ENCODE assay signal across 1 cellular context in the genomic region with DNA sequence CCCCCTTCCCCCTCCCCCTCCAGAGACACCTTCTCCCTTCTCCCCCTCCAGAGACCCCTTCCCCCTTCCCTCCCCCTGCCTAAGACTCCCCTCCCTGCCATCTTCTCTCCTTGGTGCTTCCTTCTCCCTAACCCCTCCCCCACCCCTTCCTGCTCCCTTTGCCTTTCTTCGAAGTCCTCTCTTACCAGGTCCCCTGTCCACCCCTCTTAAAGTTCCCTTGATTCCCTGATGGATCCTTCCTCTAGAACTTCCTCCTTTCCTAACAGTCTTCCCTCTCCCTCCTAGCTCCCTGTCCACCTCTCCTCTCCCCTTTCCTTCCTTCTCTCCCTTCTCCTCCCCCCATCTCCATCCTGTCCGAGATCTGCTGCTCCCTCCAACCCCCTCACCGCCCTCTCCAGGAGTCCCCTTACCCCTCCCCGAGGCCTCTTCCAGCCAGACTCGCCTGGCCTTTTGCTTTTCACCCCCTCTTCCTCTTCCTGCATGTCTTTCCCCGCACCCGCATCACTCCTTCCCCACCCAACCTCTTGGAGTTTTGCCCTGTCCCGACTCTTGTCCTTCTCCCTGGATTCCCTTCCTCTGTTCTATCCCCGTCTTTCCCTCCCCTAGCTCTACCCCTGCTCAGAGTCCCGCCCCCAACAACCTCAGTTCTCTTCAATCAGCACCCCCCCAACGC.
TF ChIP-seq lines count a peak whose summit lies in the region.

No MANE protein-coding gene starts in this region.

TF ChIP-seq in GM23338, 12 proteins besides CTCF, POLR2A, EP300 and RAD21:
- TF ChIP-seq ZNF331 (CRISPR knock-in tag; IDR thresholded peaks at IDR 0.05; ENCODE audit: low read depth) (no peak), CREB1 (CRISPR knock-in tag; IDR thresholded peaks at IDR 0.05; ENCODE audit: low read depth) (no peak), EZH2phosphoT487 (IDR thresholded peaks at IDR 0.05; ENCODE audit: unreplicated experiment) (no peak), ZNF114 (CRISPR knock-in tag; IDR thresholded peaks at IDR 0.05) (no peak), STAT1 (IDR thresholded peaks at IDR 0.05; ENCODE audit: unreplicated experiment) (no peak), EZH2 (IDR thresholded peaks at IDR 0.05; ENCODE audit: low read depth, unreplicated experiment) (no peak), NANOG (IDR thresholded peaks at IDR 0.05; ENCODE audit: borderline replicate concordance) (no peak), POLR2AphosphoS5 (IDR thresholded peaks at IDR 0.05; ENCODE audit: low read depth) (no peak), JUNB (IDR thresholded peaks at IDR 0.05; ENCODE audit: unreplicated experiment) (no peak)
- TF ChIP-seq, protein P1, sequence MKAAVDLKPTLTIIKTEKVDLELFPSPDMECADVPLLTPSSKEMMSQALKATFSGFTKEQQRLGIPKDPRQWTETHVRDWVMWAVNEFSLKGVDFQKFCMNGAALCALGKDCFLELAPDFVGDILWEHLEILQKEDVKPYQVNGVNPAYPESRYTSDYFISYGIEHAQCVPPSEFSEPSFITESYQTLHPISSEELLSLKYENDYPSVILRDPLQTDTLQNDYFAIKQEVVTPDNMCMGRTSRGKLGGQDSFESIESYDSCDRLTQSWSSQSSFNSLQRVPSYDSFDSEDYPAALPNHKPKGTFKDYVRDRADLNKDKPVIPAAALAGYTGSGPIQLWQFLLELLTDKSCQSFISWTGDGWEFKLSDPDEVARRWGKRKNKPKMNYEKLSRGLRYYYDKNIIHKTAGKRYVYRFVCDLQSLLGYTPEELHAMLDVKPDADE (IDR thresholded peaks at IDR 0.05), result no peak
- TF ChIP-seq, protein P2, sequence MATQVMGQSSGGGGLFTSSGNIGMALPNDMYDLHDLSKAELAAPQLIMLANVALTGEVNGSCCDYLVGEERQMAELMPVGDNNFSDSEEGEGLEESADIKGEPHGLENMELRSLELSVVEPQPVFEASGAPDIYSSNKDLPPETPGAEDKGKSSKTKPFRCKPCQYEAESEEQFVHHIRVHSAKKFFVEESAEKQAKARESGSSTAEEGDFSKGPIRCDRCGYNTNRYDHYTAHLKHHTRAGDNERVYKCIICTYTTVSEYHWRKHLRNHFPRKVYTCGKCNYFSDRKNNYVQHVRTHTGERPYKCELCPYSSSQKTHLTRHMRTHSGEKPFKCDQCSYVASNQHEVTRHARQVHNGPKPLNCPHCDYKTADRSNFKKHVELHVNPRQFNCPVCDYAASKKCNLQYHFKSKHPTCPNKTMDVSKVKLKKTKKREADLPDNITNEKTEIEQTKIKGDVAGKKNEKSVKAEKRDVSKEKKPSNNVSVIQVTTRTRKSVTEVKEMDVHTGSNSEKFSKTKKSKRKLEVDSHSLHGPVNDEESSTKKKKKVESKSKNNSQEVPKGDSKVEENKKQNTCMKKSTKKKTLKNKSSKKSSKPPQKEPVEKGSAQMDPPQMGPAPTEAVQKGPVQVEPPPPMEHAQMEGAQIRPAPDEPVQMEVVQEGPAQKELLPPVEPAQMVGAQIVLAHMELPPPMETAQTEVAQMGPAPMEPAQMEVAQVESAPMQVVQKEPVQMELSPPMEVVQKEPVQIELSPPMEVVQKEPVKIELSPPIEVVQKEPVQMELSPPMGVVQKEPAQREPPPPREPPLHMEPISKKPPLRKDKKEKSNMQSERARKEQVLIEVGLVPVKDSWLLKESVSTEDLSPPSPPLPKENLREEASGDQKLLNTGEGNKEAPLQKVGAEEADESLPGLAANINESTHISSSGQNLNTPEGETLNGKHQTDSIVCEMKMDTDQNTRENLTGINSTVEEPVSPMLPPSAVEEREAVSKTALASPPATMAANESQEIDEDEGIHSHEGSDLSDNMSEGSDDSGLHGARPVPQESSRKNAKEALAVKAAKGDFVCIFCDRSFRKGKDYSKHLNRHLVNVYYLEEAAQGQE (IDR thresholded peaks at IDR 0.05; ENCODE audit: unreplicated experiment), result no peak
- TF ChIP-seq, protein P3, sequence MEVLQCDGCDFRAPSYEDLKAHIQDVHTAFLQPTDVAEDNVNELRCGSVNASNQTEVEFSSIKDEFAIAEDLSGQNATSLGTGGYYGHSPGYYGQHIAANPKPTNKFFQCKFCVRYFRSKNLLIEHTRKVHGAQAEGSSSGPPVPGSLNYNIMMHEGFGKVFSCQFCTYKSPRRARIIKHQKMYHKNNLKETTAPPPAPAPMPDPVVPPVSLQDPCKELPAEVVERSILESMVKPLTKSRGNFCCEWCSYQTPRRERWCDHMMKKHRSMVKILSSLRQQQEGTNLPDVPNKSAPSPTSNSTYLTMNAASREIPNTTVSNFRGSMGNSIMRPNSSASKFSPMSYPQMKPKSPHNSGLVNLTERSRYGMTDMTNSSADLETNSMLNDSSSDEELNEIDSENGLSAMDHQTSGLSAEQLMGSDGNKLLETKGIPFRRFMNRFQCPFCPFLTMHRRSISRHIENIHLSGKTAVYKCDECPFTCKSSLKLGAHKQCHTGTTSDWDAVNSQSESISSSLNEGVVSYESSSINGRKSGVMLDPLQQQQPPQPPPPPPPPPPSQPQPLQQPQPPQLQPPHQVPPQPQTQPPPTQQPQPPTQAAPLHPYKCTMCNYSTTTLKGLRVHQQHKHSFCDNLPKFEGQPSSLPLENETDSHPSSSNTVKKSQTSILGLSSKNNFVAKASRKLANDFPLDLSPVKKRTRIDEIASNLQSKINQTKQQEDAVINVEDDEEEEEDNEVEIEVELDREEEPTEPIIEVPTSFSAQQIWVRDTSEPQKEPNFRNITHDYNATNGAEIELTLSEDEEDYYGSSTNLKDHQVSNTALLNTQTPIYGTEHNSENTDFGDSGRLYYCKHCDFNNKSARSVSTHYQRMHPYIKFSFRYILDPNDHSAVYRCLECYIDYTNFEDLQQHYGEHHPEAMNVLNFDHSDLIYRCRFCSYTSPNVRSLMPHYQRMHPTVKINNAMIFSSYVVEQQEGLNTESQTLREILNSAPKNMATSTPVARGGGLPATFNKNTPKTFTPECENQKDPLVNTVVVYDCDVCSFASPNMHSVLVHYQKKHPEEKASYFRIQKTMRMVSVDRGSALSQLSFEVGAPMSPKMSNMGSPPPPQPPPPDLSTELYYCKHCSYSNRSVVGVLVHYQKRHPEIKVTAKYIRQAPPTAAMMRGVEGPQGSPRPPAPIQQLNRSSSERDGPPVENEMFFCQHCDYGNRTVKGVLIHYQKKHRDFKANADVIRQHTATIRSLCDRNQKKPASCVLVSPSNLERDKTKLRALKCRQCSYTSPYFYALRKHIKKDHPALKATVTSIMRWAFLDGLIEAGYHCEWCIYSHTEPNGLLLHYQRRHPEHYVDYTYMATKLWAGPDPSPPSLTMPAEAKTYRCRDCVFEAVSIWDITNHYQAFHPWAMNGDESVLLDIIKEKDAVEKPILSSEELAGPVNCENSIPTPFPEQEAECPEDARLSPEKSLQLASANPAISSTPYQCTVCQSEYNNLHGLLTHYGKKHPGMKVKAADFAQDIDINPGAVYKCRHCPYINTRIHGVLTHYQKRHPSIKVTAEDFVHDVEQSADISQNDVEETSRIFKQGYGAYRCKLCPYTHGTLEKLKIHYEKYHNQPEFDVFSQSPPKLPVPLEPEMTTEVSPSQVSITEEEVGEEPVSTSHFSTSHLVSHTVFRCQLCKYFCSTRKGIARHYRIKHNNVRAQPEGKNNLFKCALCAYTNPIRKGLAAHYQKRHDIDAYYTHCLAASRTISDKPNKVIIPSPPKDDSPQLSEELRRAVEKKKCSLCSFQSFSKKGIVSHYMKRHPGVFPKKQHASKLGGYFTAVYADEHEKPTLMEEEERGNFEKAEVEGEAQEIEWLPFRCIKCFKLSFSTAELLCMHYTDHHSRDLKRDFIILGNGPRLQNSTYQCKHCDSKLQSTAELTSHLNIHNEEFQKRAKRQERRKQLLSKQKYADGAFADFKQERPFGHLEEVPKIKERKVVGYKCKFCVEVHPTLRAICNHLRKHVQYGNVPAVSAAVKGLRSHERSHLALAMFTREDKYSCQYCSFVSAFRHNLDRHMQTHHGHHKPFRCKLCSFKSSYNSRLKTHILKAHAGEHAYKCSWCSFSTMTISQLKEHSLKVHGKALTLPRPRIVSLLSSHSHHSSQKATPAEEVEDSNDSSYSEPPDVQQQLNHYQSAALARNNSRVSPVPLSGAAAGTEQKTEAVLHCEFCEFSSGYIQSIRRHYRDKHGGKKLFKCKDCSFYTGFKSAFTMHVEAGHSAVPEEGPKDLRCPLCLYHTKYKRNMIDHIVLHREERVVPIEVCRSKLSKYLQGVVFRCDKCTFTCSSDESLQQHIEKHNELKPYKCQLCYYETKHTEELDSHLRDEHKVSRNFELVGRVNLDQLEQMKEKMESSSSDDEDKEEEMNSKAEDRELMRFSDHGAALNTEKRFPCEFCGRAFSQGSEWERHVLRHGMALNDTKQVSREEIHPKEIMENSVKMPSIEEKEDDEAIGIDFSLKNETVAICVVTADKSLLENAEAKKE (CRISPR knock-in tag; IDR thresholded peaks at IDR 0.05), result no peak
TF ChIP-seq in GM23338: peak in this region for 0.
